In the genomic region with DNA sequence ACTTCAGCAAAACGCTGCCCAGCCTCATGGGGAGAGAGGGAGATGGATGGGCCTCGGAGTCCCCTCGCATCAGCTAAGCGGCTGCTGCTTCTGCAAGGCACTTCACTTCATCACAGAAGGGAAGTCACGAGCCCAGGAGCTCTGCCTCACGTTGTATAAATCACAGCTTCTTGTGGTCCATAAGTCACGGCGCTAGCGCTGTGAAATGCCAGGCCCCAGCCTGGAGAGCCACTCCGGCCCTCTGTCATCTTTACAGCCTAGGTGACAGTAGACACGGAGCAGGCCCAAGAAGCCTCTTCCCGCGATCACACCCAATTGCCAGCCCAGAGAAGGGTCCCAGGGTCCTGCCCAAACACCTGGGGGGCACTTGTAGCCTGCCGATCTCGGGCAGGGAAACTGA, we compare ENCODE assay signal across 17 cellular contexts. TPM values are rescaled to one million over a fixed set of nuclear protein-coding genes. Genes with fewer than 3 reads are reported as not detected.
DNase-seq lines count a peak whose midpoint lies in the region; ATAC-seq, FAIRE-seq and TF ChIP-seq lines count a peak whose summit lies in the region.
"Had no signal": no experiment of that assay in that cellular context is flagged by ENCODE, and none has a peak within 500 bp of the region (broad histone marks: within the 10 kb centered on the region; RNA-seq: fewer than 3 reads in every experiment).

No MANE protein-coding gene starts in this region.

- H2AFZ ChIP-seq in PC-3 (ENCODE audit: low read length) (no peak overlapping the region), H1 (ENCODE audit: low read length) (no peak overlapping the region)

- 81% methylated on average over 15 of the region's 15 CpGs; no CpG with 5 or more reads in 1 of the 2 experiments for WGBS in H1 (ENCODE audit: extremely low coverage in 1 of 2, insufficient coverage in 1 of 2, insufficient read length in 1 of 2, insufficient replicate concordance in 2 of 2, low coverage in 1 of 2, low lambda C conversion rate in 2 of 2, missing lambda C conversion rate in 1 of 2), 2 experiments

- H4K8ac ChIP-seq in H1 (ENCODE audit: extremely low read depth, insufficient read depth, low read length): no peak overlapping the region

- H3K4me3 Mint-ChIP-seq in Caco-2 (ENCODE audit: unreplicated experiment): peak overlapping the region; percentile 47
- H3K4me3 Mint-ChIP-seq in activated CD4-positive, alpha-beta T cell treated with anti-CD3 and anti-CD28 coated beads, Interleukin-2, amount 10 ng/mL, durations not matched to agents 24 days and 14 days: no peak overlapping the region

- H3K9me3 Mint-ChIP-seq in Caco-2 (ENCODE audit: unreplicated experiment): no peaks in the 10 kb centered on the region
- H3K9me3 Mint-ChIP-seq in activated CD4-positive, alpha-beta T cell treated with anti-CD3 and anti-CD28 coated beads, Interleukin-2, amount 10 ng/mL, durations not matched to agents 24 days and 14 days: no peaks in the 10 kb centered on the region

- H4K91ac ChIP-seq in H1 (replicated peaks; ENCODE audit: insufficient read length, low read length): no peak overlapping the region

- no peak overlapping the region for H3K56ac ChIP-seq in H1 (replicated peaks; ENCODE audit: insufficient read length, low read depth, low read length)

- BruUV-seq in Caco-2 (replicated peaks; lab: Mats Ljungman, UMichigan) (no TSS peak), PC-3 (replicated peaks; lab: Mats Ljungman, UMichigan) (no TSS peak)

- H3K4me1 ChIP-seq in Caco-2 (peaks cover 15% of the 10 kb centered on the region), PC-3 (ENCODE audit: insufficient read depth, low read length) (peaks cover 6% of the 10 kb centered on the region), H1 (replicated peaks in 1 of 4; ENCODE audit: control insufficient read depth in 3 of 4, insufficient read depth in 4 of 4, low read length in 3 of 4) (peaks cover 0 to 15% (median 8%) of the 10 kb centered on the region in 4 experiments; a peak in 5 of 7 replicates), skeletal muscle satellite cell (ENCODE audit: control insufficient read depth, insufficient read depth, low read length) (peaks cover 16% of the 10 kb centered on the region), uterus (peaks cover 0 to 5% of the 10 kb centered on the region in 2 donors)

- no peak overlapping the region for H2BK120ac ChIP-seq in H1 (replicated peaks; ENCODE audit: low read depth, low read length)

- H3K23ac ChIP-seq in H1 (ENCODE audit: insufficient read length): no peak overlapping the region

- H3K9ac ChIP-seq in PC-3 (ENCODE audit: low read length) (no peak overlapping the region), H1 (replicated peaks in 1 of 4; ENCODE audit: extremely low read depth in 1 of 4, low read depth in 3 of 4, low read length in 3 of 4) (no peak overlapping the region), skeletal muscle satellite cell (ENCODE audit: low read depth, low read length) (no peak overlapping the region)

- no peak overlapping the region for H4K5ac ChIP-seq in H1 (ENCODE audit: insufficient read length, low read depth, low read length)

- TF ChIP-seq CTCF in Caco-2 (IDR thresholded peaks at IDR 0.05; ENCODE audit: insufficient read depth in 1 of 2, low read depth in 1 of 2, low read length in 1 of 2, severe bottlenecking in 1 of 2, unreplicated experiment in 1 of 2): no peak
- TF ChIP-seq CTCF in PC-3 (conservative IDR thresholded peaks at IDR 0.05; ENCODE audit: low read depth, low read length): no peak
- TF ChIP-seq CTCF in H1 (IDR thresholded peaks at IDR 0.05; ENCODE audit: control extremely low read depth in 1 of 3, insufficient read depth in 1 of 3, low read depth in 1 of 3, low read length in 3 of 3): no peak
- no peak for TF ChIP-seq CTCF in uterus (IDR thresholded peaks at IDR 0.05)

- H3K36me3 ChIP-seq in Caco-2 (ENCODE audit: control insufficient read depth, insufficient read depth, low read length) (no peaks in the 10 kb centered on the region), PC-3 (ENCODE audit: low read depth, low read length) (no peaks in the 10 kb centered on the region), H1 (ENCODE audit: control insufficient read depth in 2 of 4, insufficient read depth in 4 of 4, low read length in 3 of 4) (no peaks in the 10 kb centered on the region), skeletal muscle satellite cell (ENCODE audit: insufficient read depth, low read length) (no peaks in the 10 kb centered on the region), uterus (no peaks in the 10 kb centered on the region)
- H3K36me3 ChIP-seq: SJCRH30 had no signal

- peak overlapping the region; percentile 29; the same call in 1 of the 2 replicates for H2BK15ac ChIP-seq in H1 (ENCODE audit: low read length)

- no peak overlapping the region for H3K18ac ChIP-seq in H1 (ENCODE audit: extremely low read depth, low read length)

- FAIRE-seq in H1 (lab: Jason Lieb, UNC) (no peak), frontal cortex (lab: Jason Lieb, UNC) (no peak)
- FAIRE-seq: GM12891 had no signal

- peak overlapping the region; percentile 83 for H3K4me2 ChIP-seq in PC-3 (ENCODE audit: low read length)
- no peak overlapping the region; a peak in 1 of 4 replicates for H3K4me2 ChIP-seq in H1 (ENCODE audit: insufficient read depth in 1 of 2, low read depth in 2 of 2, low read length in 2 of 2)
- peak overlapping the region; percentile 79 for H3K4me2 ChIP-seq in skeletal muscle satellite cell (ENCODE audit: low read length)

- H2AK5ac ChIP-seq in H1 (ENCODE audit: low read depth, low read length): no peak overlapping the region

- no peak overlapping the region for H3K14ac ChIP-seq in H1 (ENCODE audit: insufficient read length)

- no peak for TF ChIP-seq EP300 in H1 (IDR thresholded peaks at IDR 0.05; ENCODE audit: borderline replicate concordance in 1 of 2, low read depth in 2 of 2, low read length in 2 of 2)

- POLR2A ChIA-PET in Caco-2 (lab: Charles Lee): no interaction called here
- POLR2A ChIA-PET in PC-3 (lab: Charles Lee; ENCODE audit: unreplicated experiment): no interaction called here
- POLR2A ChIA-PET in H1 (lab: Charles Lee; ENCODE audit: partially characterized antibody): interaction anchor here (0.8 to 1.0 kb wide), 2 partner anchors 12 to 304 kb away, joined by 3 read pairs; a partner anchor contains a TSS

- H3K27me3 ChIP-seq in Caco-2 (replicated peaks; ENCODE audit: control insufficient read depth, insufficient read depth, low read length): no peaks in the 10 kb centered on the region; the same call in 1 of the 2 replicates
- H3K27me3 ChIP-seq in PC-3 (ENCODE audit: low read length): peaks cover 25% of the 10 kb centered on the region
- peaks cover 0 to 12% (median 11%) of the 10 kb centered on the region in 4 experiments; a peak in 3 of 7 replicates for H3K27me3 ChIP-seq in H1 (replicated peaks in 1 of 4; ENCODE audit: control insufficient read depth in 3 of 4, extremely low read depth in 1 of 4, insufficient read depth in 3 of 4, low read length in 3 of 4)
- peaks cover 37% of the 10 kb centered on the region for H3K27me3 ChIP-seq in skeletal muscle satellite cell (ENCODE audit: control insufficient read depth, insufficient read depth, low read length)
- peaks cover 0 to 6% of the 10 kb centered on the region in 2 donors for H3K27me3 ChIP-seq in uterus
- H3K27me3 ChIP-seq: BE2C, SJCRH30 had no signal

- no peak overlapping the region for H2BK5ac ChIP-seq in H1 (ENCODE audit: low read depth, low read length)

- H3K27ac Mint-ChIP-seq in Caco-2 (ENCODE audit: unreplicated experiment): no peak overlapping the region
- H3K27ac Mint-ChIP-seq in activated CD4-positive, alpha-beta T cell treated with anti-CD3 and anti-CD28 coated beads, Interleukin-2, amount 10 ng/mL, durations not matched to agents 24 days and 14 days: no peak overlapping the region

- intact Hi-C loops in Caco-2 (cut with micrococcal nuclease; ENCODE audit: unreplicated experiment): no loop called here
- intact Hi-C loops in PC-3 (cut with micrococcal nuclease): no loop called here
- intact Hi-C loops in uterus (cut with DNase I; ENCODE audit: low total_unique reads): no loop called here
- intact Hi-C loops in activated CD4-positive, alpha-beta T cell treated with anti-CD3 and anti-CD28 coated beads, Interleukin-2, amount 10 ng/mL, durations not matched to agents 24 days and 14 days (cut with micrococcal nuclease): no loop called here

- TF ChIP-seq POLR2A in H1 (IDR thresholded peaks at IDR 0.05; ENCODE audit: control extremely low read depth in 1 of 2, low read depth in 2 of 2, low read length in 2 of 2) (no peak), uterus (IDR thresholded peaks at IDR 0.05) (no peak)

- peaks cover 3% of the 10 kb centered on the region; the same call in 1 of the 2 replicates for H3K23me2 ChIP-seq in H1 (ENCODE audit: low read depth, low read length)

- H3K4me3 ChIP-seq in Caco-2 (ENCODE audit: low read depth, low read length): no peak overlapping the region
- H3K4me3 ChIP-seq in PC-3 (ENCODE audit: low read length): no peak overlapping the region
- H3K4me3 ChIP-seq in H1 (ENCODE audit: extremely low read depth in 1 of 4, insufficient read depth in 2 of 4, low read depth in 3 of 4, low read length in 4 of 4): no peak overlapping the region
- peak overlapping the region; percentile 51 for H3K4me3 ChIP-seq in skeletal muscle satellite cell (ENCODE audit: low read length)
- no peak overlapping the region for H3K4me3 ChIP-seq in uterus

- ATAC-seq in PC-3: no peak

- no peaks in the 10 kb centered on the region for H3K79me1 ChIP-seq in H1 (ENCODE audit: low read depth, low read length)

- no peak overlapping the region for H2BK12ac ChIP-seq in H1 (ENCODE audit: low read depth, low read length)

- H3K36me3 Mint-ChIP-seq in Caco-2 (ENCODE audit: insufficient read depth, unreplicated experiment): no peaks in the 10 kb centered on the region
- no peaks in the 10 kb centered on the region for H3K36me3 Mint-ChIP-seq in activated CD4-positive, alpha-beta T cell treated with anti-CD3 and anti-CD28 coated beads, Interleukin-2, amount 10 ng/mL, durations not matched to agents 24 days and 14 days (ENCODE audit: low read depth)

- no peak for TF ChIP-seq RAD21 in H1 (IDR thresholded peaks at IDR 0.05 in 1 of 2, conservative IDR thresholded peaks at IDR 0.05 in 1 of 2; ENCODE audit: low read depth in 2 of 2, low read length in 2 of 2)

- H3K27ac ChIP-seq in PC-3 (ENCODE audit: low read length) (no peak overlapping the region), H1 (ENCODE audit: low read depth, low read length) (no peak overlapping the region), uterus (no peak overlapping the region)

- no peak overlapping the region for H3K4ac ChIP-seq in H1 (replicated peaks; ENCODE audit: insufficient read length, low read depth, low read length)

- no peaks in the 10 kb centered on the region for H3K27me3 Mint-ChIP-seq in Caco-2 (ENCODE audit: insufficient read depth, unreplicated experiment)
- H3K27me3 Mint-ChIP-seq in activated CD4-positive, alpha-beta T cell treated with anti-CD3 and anti-CD28 coated beads, Interleukin-2, amount 10 ng/mL, durations not matched to agents 24 days and 14 days: peaks cover 30% of the 10 kb centered on the region

- H3K9me3 ChIP-seq in Caco-2 (no peaks in the 10 kb centered on the region), PC-3 (ENCODE audit: low read length) (no peaks in the 10 kb centered on the region), H1 (ENCODE audit: insufficient read depth in 2 of 2, low read depth in 1 of 2, low read length in 1 of 2) (no peaks in the 10 kb centered on the region), skeletal muscle satellite cell (replicated peaks; ENCODE audit: low read length) (no peaks in the 10 kb centered on the region), uterus (no peaks in the 10 kb centered on the region)
- H3K9me3 ChIP-seq: BE2C, SJCRH30 had no signal

- H3K9me2 ChIP-seq in PC-3 (replicated peaks; ENCODE audit: low read length): no peaks in the 10 kb centered on the region

- no peaks in the 10 kb centered on the region for H3F3A ChIP-seq in PC-3 (ENCODE audit: low read length, unreplicated experiment)

- H2BK20ac ChIP-seq in H1 (ENCODE audit: low read length): no peak overlapping the region

- DNase-seq in Caco-2: no peak
- DNase-seq in PC-3: no peak
- DNase-seq in H1 (ENCODE audit: low read depth in 1 of 2, low spot score in 2 of 2): no peak
- DNase-seq in frontal cortex (ENCODE audit: low spot score in 2 of 2): no peak
- no peak for DNase-seq in uterus
- DNase-seq in activated CD4-positive, alpha-beta T cell treated with anti-CD3 and anti-CD28 coated beads, Interleukin-2, amount 10 ng/mL, durations not matched to agents 24 days and 14 days: no peak
- DNase-seq: BE2C, GF-D8 had no signal

- H3K79me2 ChIP-seq in PC-3 (ENCODE audit: low read length) (no peaks in the 10 kb centered on the region), H1 (ENCODE audit: control insufficient read depth in 1 of 2, insufficient read depth in 2 of 2, low read length in 2 of 2) (no peaks in the 10 kb centered on the region)

- no peaks in the 10 kb centered on the region for H4K20me1 ChIP-seq in PC-3 (ENCODE audit: low read length)
- no peaks in the 10 kb centered on the region for H4K20me1 ChIP-seq in H1 (replicated peaks in 1 of 2; ENCODE audit: control insufficient read depth in 1 of 2, insufficient read depth in 2 of 2, low read length in 2 of 2)

- no peaks in the 10 kb centered on the region for H3K4me1 Mint-ChIP-seq in Caco-2 (ENCODE audit: low read depth, unreplicated experiment)
- peaks cover 2% of the 10 kb centered on the region for H3K4me1 Mint-ChIP-seq in activated CD4-positive, alpha-beta T cell treated with anti-CD3 and anti-CD28 coated beads, Interleukin-2, amount 10 ng/mL, durations not matched to agents 24 days and 14 days

- CTCF ChIA-PET in Caco-2 (lab: Charles Lee): interaction anchor here (1.0 kb wide), 1 partner anchor 84 kb away, joined by 3 read pairs; no protein-coding TSS in a partner anchor
- CTCF ChIA-PET in PC-3 (lab: Charles Lee): no interaction called here
- CTCF ChIA-PET in H1 (lab: Charles Lee; ENCODE audit: partially characterized antibody): interaction anchor here (0.8 to 1.7 kb wide), 10 partner anchors 8 to 126 kb away, joined by 3 to 7 read pairs (median 4); a partner anchor contains a TSS

RNA-seq across cellular contexts. Expression of a gene that starts 23.4 kb away (rescaled TPM):
- total RNA-seq in Caco-2 (2022) (not detected in 2 replicates), PC-3 (2014; rRNA removed) (not detected in 2 replicates), frontal cortex (under 0.01 TPM), uterus (1 to 10 TPM in 1 of 4 donors, not detected in 3; 1.3 TPM)
- 0.29 TPM in 1 of 2 replicates, not detected in the other for total RNA-seq in H1 (2021; fragmentation: NEBNext Ultra II Directional; extraction: Animal tissue kit (Norgen Biotek cat#: 25700))
- 0.18 and 0.24 TPM in 2 replicates for polyA plus RNA-seq in H1 (2011; rRNA removed)
- polyA plus RNA-seq in H1 (2011; cell fraction: cytosol; rRNA removed): 0.17 TPM
- polyA plus RNA-seq in H1 (2011; cell fraction: nucleus; rRNA removed): 0.76 TPM
- polyA plus RNA-seq in H1 (2012, experiment 1 of 2): 0.11 to 0.53 TPM (median 0.31 TPM) in 4 replicates
- polyA plus RNA-seq in H1 (2012, experiment 2 of 2): 0.12 TPM
- polyA plus RNA-seq in H1 (2013, experiment 1 of 2): 0.20 TPM
- polyA plus RNA-seq in H1 (2013, experiment 2 of 2): 0.26 TPM
- 0.10 and 0.22 TPM in 2 replicates for polyA minus RNA-seq in H1 (2011; rRNA and poly(A)+ RNA removed)
- not detected for polyA minus RNA-seq in H1 (2011; cell fraction: cytosol; rRNA and poly(A)+ RNA removed)
- polyA minus RNA-seq in H1 (2011; cell fraction: nucleus; rRNA and poly(A)+ RNA removed): 0.40 TPM
- total RNA-seq in skeletal muscle satellite cell (2012; rRNA removed): not detected in 2 replicates
- not detected in 2 replicates for total RNA-seq in activated CD4-positive, alpha-beta T cell treated with anti-CD3 and anti-CD28 coated beads, Interleukin-2, amount 10 ng/mL, durations not matched to agents 24 days and 14 days
- total RNA-seq: Daoy, H4, MCF 10A, OCI-LY7, RPMI7951 had no signal
- polyA plus RNA-seq: AG04450 had no signal

RNA-seq across cellular contexts. Expression of a gene that starts 50.4 kb away (rescaled TPM):
- total RNA-seq in Caco-2 (2022) (not detected in 2 replicates), PC-3 (2014; rRNA removed) (not detected in 2 replicates), frontal cortex (12.6 TPM), uterus (not detected)
- 0.38 and 0.63 TPM in 2 replicates for total RNA-seq in H1 (2021; fragmentation: NEBNext Ultra II Directional; extraction: Animal tissue kit (Norgen Biotek cat#: 25700))
- polyA plus RNA-seq in H1 (2011; rRNA removed): 1.0 and 2.6 TPM in 2 replicates
- polyA plus RNA-seq in H1 (2011; cell fraction: cytosol; rRNA removed): 1.5 TPM
- 3.8 TPM for polyA plus RNA-seq in H1 (2011; cell fraction: nucleus; rRNA removed)
- 0.64 to 2.1 TPM (median 1.3 TPM) in 4 replicates for polyA plus RNA-seq in H1 (2012, experiment 1 of 2)
- polyA plus RNA-seq in H1 (2012, experiment 2 of 2): 0.38 TPM
- 0.59 TPM for polyA plus RNA-seq in H1 (2013, experiment 1 of 2)
- 0.63 TPM for polyA plus RNA-seq in H1 (2013, experiment 2 of 2)
- polyA minus RNA-seq in H1 (2011; rRNA and poly(A)+ RNA removed): 1.2 TPM in 2 replicates
- not detected for polyA minus RNA-seq in H1 (2011; cell fraction: cytosol; rRNA and poly(A)+ RNA removed)
- 1.3 TPM for polyA minus RNA-seq in H1 (2011; cell fraction: nucleus; rRNA and poly(A)+ RNA removed)
- total RNA-seq in skeletal muscle satellite cell (2012; rRNA removed): not detected in 2 replicates
- not detected in 2 replicates for total RNA-seq in activated CD4-positive, alpha-beta T cell treated with anti-CD3 and anti-CD28 coated beads, Interleukin-2, amount 10 ng/mL, durations not matched to agents 24 days and 14 days
- total RNA-seq: Daoy, H4, MCF 10A had no signal
- polyA plus RNA-seq: AG04450 had no signal

Comparison
In these comparisons a context has a peak if more than half of its experiments do, and no peak if none do; other contexts are left out.
1. H3K4me2 ChIP-seq: peak in PC-3 (single experiment) and skeletal muscle satellite cell (single experiment); none in H1 (0 of 2).